Comparison of ENCODE assay signal across 18 cellular contexts in genomic region chr5:99258819-99259218, GRCh38.
"Had no signal": no experiment of that assay in that cellular context is flagged by ENCODE, and none has a peak within 500 bp of the region (broad histone marks: within the 10 kb centered on the region; RNA-seq: fewer than 3 reads in every experiment).

No MANE protein-coding gene starts in this region.

- DNase-seq: KBM-7, MV-4-11, NCI-H1048, NCI-H1105, NCI-H1436 treated with DMSO at 0.1 percent for 48 hours, NCI-H1694, NCI-H187 treated with DMSO at 0.1 percent for 48 hours, NCI-H2171 treated with DMSO at 0.1 percent for 48 hours, NCI-H345, NCI-H446 treated with DMSO at 0.1 percent for 48 hours, NCI-H510A treated with DMSO at 0.1 percent for 48 hours, NCI-H526, NCI-H748 treated with DMSO at 0.1 percent for 48 hours, SHP77, SK-N-SH had no signal

- H3K4me2 ChIP-seq: SK-N-SH had no signal

- H3K4me3 Mint-ChIP-seq: IgD-negative memory B cell had no signal

- H3K9me3 ChIP-seq: SK-N-SH had no signal

- H3K36me3 Mint-ChIP-seq: IgD-negative memory B cell had no signal

- H3K27ac ChIP-seq: HL-60, RWPE1 had no signal

- H3K27ac Mint-ChIP-seq: IgD-negative memory B cell had no signal

- H3K27me3 Mint-ChIP-seq: IgD-negative memory B cell had no signal

- H3K9ac ChIP-seq: SK-N-SH had no signal

- H3K4me1 Mint-ChIP-seq: IgD-negative memory B cell had no signal
